8 cellular contexts compared by ENCODE assay signal in genomic region chr1:28249013-28249870, GRCh38. TPM values are rescaled to one million over a fixed set of nuclear protein-coding genes. Genes with fewer than 3 reads are reported as not detected.
A peak's percentile ranks its signal among the peaks of the same experiment; 100 is the strongest.
DNase-seq lines count a peak whose midpoint lies in the region; ATAC-seq and TF ChIP-seq lines count a peak whose summit lies in the region.

No MANE protein-coding gene starts in this region.

- H3K4me1 Mint-ChIP-seq in activated T-cell treated with anti-CD3 and anti-CD28 coated beads, Interleukin-2, amount 50 U/mL, for 4 hours (ENCODE audit: low read depth): peaks cover 48% of the 10 kb centered on the region
- peaks cover 40% of the 10 kb centered on the region for H3K4me1 Mint-ChIP-seq in activated CD4-positive, alpha-beta memory T cell treated with anti-CD3 and anti-CD28 coated beads for 36 hours (ENCODE audit: low read depth)
- peaks cover 28% of the 10 kb centered on the region for H3K4me1 Mint-ChIP-seq in osteocyte (ENCODE audit: unreplicated experiment)

- CTCF ChIA-PET in activated CD4-positive, alpha-beta memory T cell treated with anti-CD3 and anti-CD28 coated beads for 36 hours (lab: Charles Lee): interaction anchor here (0.6 to 4.2 kb wide), 45 partner anchors 9 to 628 kb away, joined by 3 to 61 read pairs (median 4); partner anchors contain the start of genes ATP5IF1, MED18, RCC1 and SESN2

- H3K4me3 ChIP-seq in fibroblast of pulmonary artery (replicated peaks; ENCODE audit: low read depth, low read length): peak overlapping the region; percentile 1

- H3K27me3 Mint-ChIP-seq in activated T-cell treated with anti-CD3 and anti-CD28 coated beads, Interleukin-2, amount 50 U/mL, for 4 hours (ENCODE audit: low read depth): no peaks in the 10 kb centered on the region
- no peaks in the 10 kb centered on the region for H3K27me3 Mint-ChIP-seq in activated CD4-positive, alpha-beta memory T cell treated with anti-CD3 and anti-CD28 coated beads for 36 hours
- H3K27me3 Mint-ChIP-seq in osteocyte (ENCODE audit: unreplicated experiment): no peaks in the 10 kb centered on the region

- H3K9me3 Mint-ChIP-seq in activated T-cell treated with anti-CD3 and anti-CD28 coated beads, Interleukin-2, amount 50 U/mL, for 4 hours: no peaks in the 10 kb centered on the region
- H3K9me3 Mint-ChIP-seq in activated CD4-positive, alpha-beta memory T cell treated with anti-CD3 and anti-CD28 coated beads for 36 hours: no peaks in the 10 kb centered on the region
- no peaks in the 10 kb centered on the region for H3K9me3 Mint-ChIP-seq in osteocyte (ENCODE audit: unreplicated experiment)

- no peak for TF ChIP-seq CTCF in fibroblast of pulmonary artery (IDR thresholded peaks at IDR 0.05; ENCODE audit: low read length, missing control alignments)
- no peak for TF ChIP-seq CTCF in osteocyte (IDR thresholded peaks at IDR 0.05)

- POLR2A ChIA-PET in activated CD4-positive, alpha-beta memory T cell treated with anti-CD3 and anti-CD28 coated beads for 36 hours (lab: Charles Lee): interaction anchor here (0.5 to 4.5 kb wide), 13 partner anchors 10 to 907 kb away, joined by 3 to 61 read pairs (median 6); partner anchors contain the start of genes ATP5IF1, EYA3, MED18 and RCC1

- H3K27ac Mint-ChIP-seq in activated CD4-positive, alpha-beta memory T cell treated with anti-CD3 and anti-CD28 coated beads for 36 hours: peak overlapping the region; percentile 91
- H3K27ac Mint-ChIP-seq in osteocyte (ENCODE audit: unreplicated experiment): peak overlapping the region; percentile 78

- intact Hi-C loops in activated CD4-positive, alpha-beta memory T cell treated with anti-CD3 and anti-CD28 coated beads for 36 hours (cut with micrococcal nuclease): loop anchor here (5.0 kb wide), 2 partner anchors 333 to 398 kb away; partner anchors contain the start of gene RNU11

- peak overlapping the region; percentile 71 for H3K4me3 Mint-ChIP-seq in activated T-cell treated with anti-CD3 and anti-CD28 coated beads, Interleukin-2, amount 50 U/mL, for 4 hours
- peak overlapping the region; percentile 85 for H3K4me3 Mint-ChIP-seq in activated CD4-positive, alpha-beta memory T cell treated with anti-CD3 and anti-CD28 coated beads for 36 hours
- H3K4me3 Mint-ChIP-seq in osteocyte (ENCODE audit: unreplicated experiment): peak overlapping the region; percentile 54

- H3K36me3 Mint-ChIP-seq in activated T-cell treated with anti-CD3 and anti-CD28 coated beads, Interleukin-2, amount 50 U/mL, for 4 hours (ENCODE audit: insufficient read depth): no peaks in the 10 kb centered on the region
- H3K36me3 Mint-ChIP-seq in activated CD4-positive, alpha-beta memory T cell treated with anti-CD3 and anti-CD28 coated beads for 36 hours: no peaks in the 10 kb centered on the region
- no peaks in the 10 kb centered on the region for H3K36me3 Mint-ChIP-seq in osteocyte (ENCODE audit: unreplicated experiment)

- DNase-seq in activated T-cell treated with anti-CD3 and anti-CD28 coated beads, Interleukin-2, amount 50 U/mL, for 4 hours: peak; percentile 30
- DNase-seq in activated T-cell treated with anti-CD3 and anti-CD28 coated beads for 4 hours (no peak), NCI-H1930 (lab: John Stamatoyannopoulos, UW) (peak; percentile 11 to 16), fibroblast of pulmonary artery (ENCODE audit: low read depth) (peak; percentile 77), osteocyte (ENCODE audit: extremely low spot score, unreplicated experiment) (no peak), Kasumi-1 (lab: John Stamatoyannopoulos, UW) (no peak)
- DNase-seq in activated CD4-positive, alpha-beta memory T cell treated with anti-CD3 and anti-CD28 coated beads for 36 hours: peak; percentile 56

- ATAC-seq in activated T-cell treated with anti-CD3 and anti-CD28 coated beads, Interleukin-2, amount 50 U/mL, for 4 hours: peak; percentile 27 to 36
- ATAC-seq in HG03432 (IDR thresholded peaks at IDR 0.05; ENCODE audit: unreplicated experiment): no peak

RNA-seq across cellular contexts. Expression of gene SESN2, which starts 10.1 kb away (rescaled TPM):
- 10 to 100 TPM; 21.4 to 38.3 (median 27.3) TPM for total RNA-seq in activated T-cell treated with anti-CD3 and anti-CD28 coated beads, Interleukin-2, amount 50 U/mL, for 4 hours
- 10 to 100 TPM; 23.4 to 24.1 TPM for total RNA-seq in activated CD4-positive, alpha-beta memory T cell treated with anti-CD3 and anti-CD28 coated beads for 36 hours
- total RNA-seq in osteocyte: 31.8 and 32.1 TPM in 2 replicates

RNA-seq across cellular contexts. Expression of gene ATP5IF1, which starts 13.3 kb away (rescaled TPM):
- total RNA-seq in activated T-cell treated with anti-CD3 and anti-CD28 coated beads, Interleukin-2, amount 50 U/mL, for 4 hours: 100 to 1,000 TPM; 110 to 121 (median 114) TPM
- 100 to 1,000 TPM; 174 to 181 TPM for total RNA-seq in activated CD4-positive, alpha-beta memory T cell treated with anti-CD3 and anti-CD28 coated beads for 36 hours
- total RNA-seq in osteocyte: 112 and 113 TPM in 2 replicates

RNA-seq across cellular contexts. Expression of gene DNAJC8, which starts 16.4 kb away (rescaled TPM):
- total RNA-seq in activated T-cell treated with anti-CD3 and anti-CD28 coated beads, Interleukin-2, amount 50 U/mL, for 4 hours: 100 to 1,000 TPM in 1 of 3 donors, 10 to 100 TPM in 2; 91.5 to 103 (median 99.4) TPM
- total RNA-seq in activated CD4-positive, alpha-beta memory T cell treated with anti-CD3 and anti-CD28 coated beads for 36 hours: 100 to 1,000 TPM in 1 of 2 experiments, 10 to 100 TPM in 1; 99.0 to 102 TPM
- 92.2 and 93.0 TPM in 2 replicates for total RNA-seq in osteocyte

Comparison
In these comparisons a context has a peak if more than half of its experiments do, and no peak if none do; other contexts are left out.
1. DNase-seq: peak in activated T-cell treated with anti-CD3 and anti-CD28 coated beads, Interleukin-2, amount 50 U/mL, for 4 hours (single experiment), NCI-H1930 (2 of 2), activated CD4-positive, alpha-beta memory T cell treated with anti-CD3 and anti-CD28 coated beads for 36 hours (single experiment) and fibroblast of pulmonary artery (single experiment); none in activated T-cell treated with anti-CD3 and anti-CD28 coated beads for 4 hours (single experiment), osteocyte (single experiment) and Kasumi-1 (0 of 2).
2. Peak in every context shown above with its lines, with median percentiles within 50 percentile points of each other: H3K4me3 Mint-ChIP-seq.